In the genomic region with DNA sequence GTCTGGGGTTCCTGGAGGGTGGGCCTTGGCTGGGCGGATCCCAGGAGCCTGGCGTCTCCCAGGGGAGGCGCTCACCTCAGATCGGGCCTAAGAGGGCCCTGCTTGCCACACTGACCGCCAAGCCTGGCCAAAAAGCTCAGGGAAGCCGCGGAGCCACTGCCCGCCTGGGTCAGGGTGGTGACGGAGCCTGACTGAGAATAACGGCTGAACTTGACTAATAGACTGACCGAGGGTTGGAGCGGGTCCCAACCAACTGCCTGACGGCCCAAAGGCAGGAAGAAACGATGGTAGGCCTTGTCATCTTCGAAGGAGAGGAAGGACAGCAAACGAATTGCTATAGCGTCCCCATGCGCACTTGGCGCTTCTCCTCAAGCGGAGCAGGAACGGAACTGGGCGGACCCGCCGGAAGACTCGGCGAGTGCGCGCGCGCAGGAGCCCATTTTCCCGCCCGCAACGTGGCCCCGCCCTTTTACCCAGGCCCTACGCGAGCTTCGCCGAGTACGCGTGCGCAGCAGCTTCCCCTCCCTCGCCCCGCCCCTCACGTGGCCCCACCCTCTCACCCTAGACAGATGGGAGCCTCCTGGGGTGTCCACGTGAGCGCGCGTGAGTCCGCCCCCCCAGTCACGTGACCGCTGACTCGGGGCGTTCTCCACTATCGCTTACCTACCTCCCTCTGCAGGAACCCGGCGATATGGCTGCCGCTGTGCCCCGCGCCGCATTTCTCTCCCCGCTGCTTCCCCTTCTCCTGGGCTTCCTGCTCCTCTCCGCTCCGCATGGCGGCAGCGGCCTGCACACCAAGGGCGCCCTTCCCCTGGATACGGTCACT, we compare ENCODE assay signal across 8 cellular contexts. TPM values are rescaled to one million over a fixed set of nuclear protein-coding genes. Genes with fewer than 3 reads are reported as not detected.
DNase-seq lines count a peak whose midpoint lies in the region; ATAC-seq lines count a peak whose summit lies in the region.

A gene (plus strand): TSS at position 652 of the 826 bp plus-strand sequence. CDS start 40 bp downstream, at position 692.
A gene (minus strand): TSS at position 391 of the 826 bp plus-strand sequence. CDS start 7,895 bp downstream, outside the sequence.

- DNase-seq in Caki2 (ENCODE audit: low read depth): peak; percentile 95
- DNase-seq in HUDEP-2 (lab: John Stamatoyannopoulos, UW; ENCODE audit: unreplicated experiment in 76 of 76): peak in 75 of 76 experiments; percentile 69 to 100 (median 99)
- DNase-seq in NOMO-1 treated with dmso at 0.1 percent for 144 hours (lab: John Stamatoyannopoulos, UW; ENCODE audit: unreplicated experiment): peak; percentile 97
- DNase-seq in activated CD8-positive, alpha-beta memory T cell treated with anti-CD3 and anti-CD28 coated beads, Interleukin-2, amount 10 ng/mL, durations not matched to agents 7 days and 5 days: peak; percentile 100
- DNase-seq in stimulated activated CD8-positive, alpha-beta memory T cell treated with anti-CD3 and anti-CD28 coated beads, Interleukin-15, amount 100 ng/mL, for 4 hours (ENCODE audit: low read depth in 2 of 2): peak; percentile 100

- CTCF ChIA-PET in activated CD8-positive, alpha-beta memory T cell treated with anti-CD3 and anti-CD28 coated beads, Interleukin-2, amount 10 ng/mL, durations not matched to agents 7 days and 5 days (lab: Charles Lee): interaction anchor here (0.6 to 4.7 kb wide), 24 partner anchors 10 to 374 kb away, joined by 3 to 60 read pairs (median 4); a partner anchor contains a TSS

- peaks cover 48% of the 10 kb centered on the region for H3K4me1 Mint-ChIP-seq in activated CD8-positive, alpha-beta memory T cell treated with anti-CD3 and anti-CD28 coated beads, Interleukin-2, amount 10 ng/mL, durations not matched to agents 7 days and 5 days

- H3K9me3 ChIP-seq in endocrine pancreas (ENCODE audit: control insufficient read depth, low read length) (no peaks in the 10 kb centered on the region), mesodermal cell (ENCODE audit: control insufficient read depth, low read length) (no peaks in the 10 kb centered on the region)

- H3K36me3 ChIP-seq in endocrine pancreas (ENCODE audit: control insufficient read depth, insufficient read depth, low read length): peaks cover 3% of the 10 kb centered on the region
- H3K36me3 ChIP-seq in mesodermal cell (ENCODE audit: control insufficient read depth, insufficient read depth, low read length): peaks cover 38% of the 10 kb centered on the region

- peak within 1 kb of the TSS; percentile 87 for H3K4me3 Mint-ChIP-seq in activated CD8-positive, alpha-beta memory T cell treated with anti-CD3 and anti-CD28 coated beads, Interleukin-2, amount 10 ng/mL, durations not matched to agents 7 days and 5 days

- peak; percentile 60 for ATAC-seq in GM21367 (IDR thresholded peaks at IDR 0.05; ENCODE audit: unreplicated experiment)
- peak; percentile 86 for ATAC-seq in activated CD8-positive, alpha-beta memory T cell treated with anti-CD3 and anti-CD28 coated beads, Interleukin-2, amount 10 ng/mL, durations not matched to agents 7 days and 5 days

- H3K4me1 ChIP-seq in endocrine pancreas (ENCODE audit: control insufficient read depth, insufficient read depth, low read length) (peaks cover 7% of the 10 kb centered on the region), mesodermal cell (ENCODE audit: control insufficient read depth, insufficient read depth, low read length, poor library complexity, severe bottlenecking) (peaks cover 2% of the 10 kb centered on the region)

- H3K36me3 Mint-ChIP-seq in activated CD8-positive, alpha-beta memory T cell treated with anti-CD3 and anti-CD28 coated beads, Interleukin-2, amount 10 ng/mL, durations not matched to agents 7 days and 5 days: peaks cover 45% of the 10 kb centered on the region

- H3K27ac ChIP-seq in mesodermal cell (ENCODE audit: low read depth, low read length, severe bottlenecking): peak within 1 kb of the TSS; percentile 94

- in situ Hi-C loops in Caki2 (cut with HindIII; ENCODE audit: low pct_unique_long_range_greater_than_20kb, low sequenced_read_pairs): no loop called here

- H3K27me3 Mint-ChIP-seq in activated CD8-positive, alpha-beta memory T cell treated with anti-CD3 and anti-CD28 coated beads, Interleukin-2, amount 10 ng/mL, durations not matched to agents 7 days and 5 days: no peaks in the 10 kb centered on the region

- H3K27ac Mint-ChIP-seq in activated CD8-positive, alpha-beta memory T cell treated with anti-CD3 and anti-CD28 coated beads, Interleukin-2, amount 10 ng/mL, durations not matched to agents 7 days and 5 days: peak within 1 kb of the TSS; percentile 96

- H3K27me3 ChIP-seq in endocrine pancreas (ENCODE audit: control insufficient read depth, insufficient read depth, low read length): no peaks in the 10 kb centered on the region

- H3K4me3 ChIP-seq in endocrine pancreas (ENCODE audit: control insufficient read depth, insufficient read depth, low read length) (peak within 1 kb of the TSS; percentile 78), mesodermal cell (ENCODE audit: extremely low read depth, insufficient read depth, low read length, poor library complexity, severe bottlenecking) (peak within 1 kb of the TSS; percentile 95)

- no peaks in the 10 kb centered on the region for H3K9me3 Mint-ChIP-seq in activated CD8-positive, alpha-beta memory T cell treated with anti-CD3 and anti-CD28 coated beads, Interleukin-2, amount 10 ng/mL, durations not matched to agents 7 days and 5 days (ENCODE audit: low read depth)

- peak within 1 kb of the TSS; percentile 89 for H3K9ac ChIP-seq in endocrine pancreas (ENCODE audit: control insufficient read depth, insufficient read depth, low read length)

- WGBS in mesodermal cell (ENCODE audit: insufficient coverage in 2 of 2), 2 experiments: 0% methylated on average over 63 to 64 of the region's 67 CpGs

RNA-seq across cellular contexts. Expression of the first gene that starts in this region (rescaled TPM):
- total RNA-seq in Caki2 (2014; rRNA removed; shearing (Covaris generic); ENCODE audit: low replicate concordance): 166 and 193 TPM in 2 replicates
- total RNA-seq in activated CD8-positive, alpha-beta memory T cell treated with anti-CD3 and anti-CD28 coated beads, Interleukin-2, amount 10 ng/mL, durations not matched to agents 7 days and 5 days: 100 to 1,000 TPM; 119 to 150 TPM
- 129 TPM for polyA plus RNA-seq in mesodermal cell (2013, experiment 1 of 2)
- 126 TPM for polyA plus RNA-seq in mesodermal cell (2013, experiment 2 of 2)

RNA-seq across cellular contexts. Expression of the second gene that starts in this region (rescaled TPM):
- 19.6 and 22.5 TPM in 2 replicates for total RNA-seq in Caki2 (2014; rRNA removed; shearing (Covaris generic); ENCODE audit: low replicate concordance)
- 10 to 100 TPM; 14.6 to 22.2 TPM for total RNA-seq in activated CD8-positive, alpha-beta memory T cell treated with anti-CD3 and anti-CD28 coated beads, Interleukin-2, amount 10 ng/mL, durations not matched to agents 7 days and 5 days
- polyA plus RNA-seq in mesodermal cell (2013, experiment 1 of 2): 8.6 TPM
- polyA plus RNA-seq in mesodermal cell (2013, experiment 2 of 2): 7.2 TPM

Comparison
In these comparisons a context has a peak if more than half of its experiments do, and no peak if none do; other contexts are left out.
1. Peak in every context shown above with its lines: DNase-seq, ATAC-seq, H3K4me3 ChIP-seq and H3K27ac ChIP-seq.